In the genomic region with DNA sequence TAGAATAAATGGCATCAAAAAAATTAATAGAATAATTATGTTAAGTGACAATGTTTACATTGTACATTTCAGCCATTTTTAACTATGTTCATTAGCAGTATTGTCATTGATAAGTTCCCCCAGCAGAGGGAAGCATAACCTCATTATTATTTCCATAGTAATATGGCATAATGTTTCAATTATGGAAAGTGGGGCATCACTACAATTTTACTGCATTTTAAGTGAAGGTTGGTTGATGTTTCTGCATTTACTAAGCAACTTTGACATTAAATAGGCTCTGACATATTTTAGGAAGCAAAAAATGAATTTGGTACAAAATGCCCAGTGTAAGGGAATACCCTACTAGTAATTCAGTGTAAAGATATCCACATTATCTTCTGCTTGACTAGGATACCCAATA, we compare ENCODE assay signal across 8 cellular contexts.
DNase-seq lines count a peak whose midpoint lies in the region; FAIRE-seq and TF ChIP-seq lines count a peak whose summit lies in the region.

No MANE protein-coding gene starts in this region.

- no peak for TF ChIP-seq POLR2A in H54 (IDR thresholded peaks at IDR 0.05; ENCODE audit: low read depth, low read length)

- FAIRE-seq in H54 (lab: Jason Lieb, UNC) = peak; percentile 96

- DNase-seq in stimulated activated CD4-positive, alpha-beta T cell treated with anti-CD3 and anti-CD28 coated beads, Interleukin-4, amount 100 ng/mL, for 24 hours = peak; percentile 4
- DNase-seq in stimulated activated CD4-positive, alpha-beta T cell treated with anti-CD3 and anti-CD28 coated beads, Interleukin-12 subunit alpha, Interleukin-12 subunit beta, amount 100 ng/mL, for 4 hours = no peak
- peak; percentile 0 for DNase-seq in H54 (ENCODE audit: insufficient read length, low spot score)
- DNase-seq in Kasumi-1 (lab: John Stamatoyannopoulos, UW) = peak; percentile 29 to 55
- DNase-seq in SKM-1 treated with dmso at 0.1 percent for 144 hours (lab: John Stamatoyannopoulos, UW; ENCODE audit: unreplicated experiment) = peak; percentile 23
- DNase-seq in globus pallidus (ENCODE audit: low spot score) = peak; percentile 35
- DNase-seq in stromal cell of bone marrow (ENCODE audit: low read depth) = peak; percentile 11
- DNase-seq in activated T-cell treated with anti-CD3 and anti-CD28 coated beads for 4 hours = no peak

Comparison
In these comparisons a context has a peak if more than half of its experiments do, and no peak if none do; other contexts are left out.
1. DNase-seq: peak in stimulated activated CD4-positive, alpha-beta T cell treated with anti-CD3 and anti-CD28 coated beads, Interleukin-4, amount 100 ng/mL, for 24 hours (single experiment), H54 (single experiment), Kasumi-1 (2 of 2), SKM-1 treated with dmso at 0.1 percent for 144 hours (single experiment), globus pallidus (single experiment) and stromal cell of bone marrow (single experiment); none in stimulated activated CD4-positive, alpha-beta T cell treated with anti-CD3 and anti-CD28 coated beads, Interleukin-12 subunit alpha, Interleukin-12 subunit beta, amount 100 ng/mL, for 4 hours (single experiment) and activated T-cell treated with anti-CD3 and anti-CD28 coated beads for 4 hours (single experiment).